In genomic region chr20:50314326-50314725, GRCh38 we compare ENCODE assay signal across 11 cellular contexts.
"Had no signal": no experiment of that assay in that cellular context is flagged by ENCODE, and none has a peak within 500 bp of the region (broad histone marks: within the 10 kb centered on the region; RNA-seq: fewer than 3 reads in every experiment).

No MANE protein-coding gene starts in this region.

- H3K36me3 Mint-ChIP-seq: activated naive CD4-positive, alpha-beta T cell treated with anti-CD3 and anti-CD28 coated beads, Interleukin-2, amount 50 U/mL, for 24 hours; naive thymus-derived CD4-positive, alpha-beta T cell had no signal

- DNase-seq: activated CD4-positive, CD25-positive, alpha-beta regulatory T cell; central memory CD4-positive, alpha-beta T cell; effector memory CD4-positive, alpha-beta T cell; lower lobe of right lung; naive thymus-derived CD4-positive, alpha-beta T cell; stimulated activated CD4-positive, alpha-beta T cell treated with anti-CD3 and anti-CD28 coated beads, Interleukin-4, amount 100 ng/mL, for 1 hour; stimulated activated CD8-positive, alpha-beta memory T cell treated with anti-CD3 and anti-CD28 coated beads, Interleukin-4, amount 100 ng/mL, for 48 hours; stimulated activated naive CD8-positive, alpha-beta T cell treated with anti-CD3 and anti-CD28 coated beads, Interleukin-15, Interleukin-2, amounts not matched to agents 100 U/mL and 50 U/mL, for 24 hours; T-helper 17 cell; testis had no signal

- H3K27ac ChIP-seq: testis had no signal

- H3K36me3 ChIP-seq: lower lobe of right lung had no signal

- H3K27ac Mint-ChIP-seq: activated naive CD4-positive, alpha-beta T cell treated with anti-CD3 and anti-CD28 coated beads, Interleukin-2, amount 50 U/mL, for 24 hours; naive thymus-derived CD4-positive, alpha-beta T cell; T-helper 17 cell had no signal

- H3K27me3 ChIP-seq: testis had no signal

- H3K4me1 Mint-ChIP-seq: activated naive CD4-positive, alpha-beta T cell treated with anti-CD3 and anti-CD28 coated beads, Interleukin-2, amount 50 U/mL, for 24 hours; T-helper 17 cell had no signal

- H3K9me3 ChIP-seq: lower lobe of right lung, testis had no signal

- H3K9me3 Mint-ChIP-seq: activated naive CD4-positive, alpha-beta T cell treated with anti-CD3 and anti-CD28 coated beads, Interleukin-2, amount 50 U/mL, for 24 hours had no signal

- H3K4me3 Mint-ChIP-seq: activated naive CD4-positive, alpha-beta T cell treated with anti-CD3 and anti-CD28 coated beads, Interleukin-2, amount 50 U/mL, for 24 hours; naive thymus-derived CD4-positive, alpha-beta T cell; T-helper 17 cell had no signal

- H3K4me3 ChIP-seq: lower lobe of right lung, testis had no signal

- ATAC-seq: lower lobe of right lung; naive thymus-derived CD4-positive, alpha-beta T cell; stimulated activated naive CD8-positive, alpha-beta T cell treated with anti-CD3 and anti-CD28 coated beads, Interleukin-15, Interleukin-2, amounts not matched to agents 100 U/mL and 50 U/mL, for 24 hours; T-helper 17 cell had no signal
